8 cellular contexts compared by ENCODE assay signal in the genomic region with DNA sequence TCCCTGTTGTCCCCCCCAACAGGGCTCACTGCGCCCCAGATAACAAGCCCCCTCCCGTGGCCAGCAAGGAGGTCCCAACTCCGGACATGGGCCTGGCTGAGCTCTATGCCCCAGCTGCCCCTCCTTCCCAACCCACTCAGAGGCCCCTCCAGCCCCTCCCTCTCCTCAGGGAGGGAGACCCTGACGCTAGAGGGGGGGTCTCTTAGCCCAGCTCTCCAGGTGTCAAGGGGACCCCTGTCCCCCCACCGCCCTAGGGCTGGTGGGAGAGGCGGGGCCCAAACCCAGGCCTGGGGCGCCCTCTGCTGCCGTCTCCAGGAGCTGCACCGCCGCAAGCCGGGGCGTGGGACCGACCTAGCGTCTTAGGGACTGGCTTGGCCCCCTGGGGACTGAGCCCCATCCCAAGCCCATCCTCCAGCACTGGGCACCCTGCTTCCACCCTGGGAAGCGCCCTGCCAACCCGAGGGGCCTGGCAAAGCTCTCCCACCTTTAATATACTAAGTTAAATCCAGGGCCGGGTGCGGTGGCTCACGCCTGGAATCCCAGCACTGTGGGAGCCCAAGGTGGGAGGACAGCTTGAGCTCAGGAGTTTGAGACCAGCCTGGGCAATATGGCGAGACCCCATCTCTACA. TPM values are rescaled to one million over a fixed set of nuclear protein-coding genes. Genes with fewer than 3 reads are reported as not detected.
DNase-seq lines count a peak whose midpoint lies in the region; ATAC-seq and TF ChIP-seq lines count a peak whose summit lies in the region.

No MANE protein-coding gene starts in this region.

- peaks cover 51% of the 10 kb centered on the region for H3K27me3 ChIP-seq in foreskin keratinocyte

- H3K4me1 ChIP-seq in foreskin keratinocyte = no peaks in the 10 kb centered on the region

- no peak overlapping the region for H3K27ac ChIP-seq in foreskin keratinocyte

- H3K4me3 Mint-ChIP-seq in activated T-cell treated with anti-CD3 and anti-CD28 coated beads, Interleukin-2, amount 50 U/mL, for 72 hours = no peak overlapping the region

- H3K9me3 Mint-ChIP-seq in activated T-cell treated with anti-CD3 and anti-CD28 coated beads, Interleukin-2, amount 50 U/mL, for 72 hours = no peaks in the 10 kb centered on the region

- TF ChIP-seq CTCF in foreskin keratinocyte (conservative IDR thresholded peaks at IDR 0.05) = peak; percentile 86

- ATAC-seq in activated T-cell treated with anti-CD3 and anti-CD28 coated beads, Interleukin-2, amount 50 U/mL, for 72 hours (replicated peaks in 1 of 2) = peak; percentile 65 to 67
- ATAC-seq in foreskin keratinocyte = peak; percentile 19
- no peak for ATAC-seq in GM19455 (IDR thresholded peaks at IDR 0.05; ENCODE audit: unreplicated experiment)

- H3K27ac Mint-ChIP-seq in activated T-cell treated with anti-CD3 and anti-CD28 coated beads, Interleukin-2, amount 50 U/mL, for 72 hours = no peak overlapping the region

- H3K36me3 Mint-ChIP-seq in activated T-cell treated with anti-CD3 and anti-CD28 coated beads, Interleukin-2, amount 50 U/mL, for 72 hours (ENCODE audit: insufficient read depth in 2 of 2) = no peaks in the 10 kb centered on the region

- DNase-seq in DMS 273 (lab: John Stamatoyannopoulos, UW; ENCODE audit: unreplicated experiment) (peak; percentile 76), DMS 273 treated with DMSO at 0.1 percent for 48 hours (lab: John Stamatoyannopoulos, UW) (no peak), NOMO-1 treated with DMSO at 0.1 percent for 48 hours (lab: John Stamatoyannopoulos, UW; ENCODE audit: unreplicated experiment) (peak; percentile 32), foreskin keratinocyte (no peak), retina (peak; percentile 80), SIG-M5 treated with dmso at 0.1 percent for 504 hours (lab: John Stamatoyannopoulos, UW; ENCODE audit: unreplicated experiment) (no peak)
- DNase-seq in activated T-cell treated with anti-CD3 and anti-CD28 coated beads, Interleukin-2, amount 50 U/mL, for 72 hours = peak; percentile 75 to 84

- H3K27me3 Mint-ChIP-seq in activated T-cell treated with anti-CD3 and anti-CD28 coated beads, Interleukin-2, amount 50 U/mL, for 72 hours (ENCODE audit: low read depth) = peaks cover 32% of the 10 kb centered on the region

- H3K4me1 Mint-ChIP-seq in activated T-cell treated with anti-CD3 and anti-CD28 coated beads, Interleukin-2, amount 50 U/mL, for 72 hours (ENCODE audit: low read depth) = peaks cover 17% of the 10 kb centered on the region

RNA-seq across cellular contexts. Expression of gene GRIN3B, which starts 1.4 kb away (rescaled TPM):
- under 1 TPM; 0.10 to 0.35 TPM for total RNA-seq in activated T-cell treated with anti-CD3 and anti-CD28 coated beads, Interleukin-2, amount 50 U/mL, for 72 hours
- total RNA-seq in foreskin keratinocyte = 0.35 and 1.7 TPM in 2 replicates
- polyA plus RNA-seq in foreskin keratinocyte = 0.43 and 1.00 TPM in 2 replicates

RNA-seq across cellular contexts. Expression of gene WDR18, which starts 17.5 kb away (rescaled TPM):
- total RNA-seq in activated T-cell treated with anti-CD3 and anti-CD28 coated beads, Interleukin-2, amount 50 U/mL, for 72 hours = 10 to 100 TPM; 59.6 TPM
- total RNA-seq in foreskin keratinocyte = 75.2 and 75.8 TPM in 2 replicates
- polyA plus RNA-seq in foreskin keratinocyte = 73.9 and 88.5 TPM in 2 replicates

RNA-seq across cellular contexts. Expression of gene TMEM259, which starts 19.3 kb away (rescaled TPM):
- 100 to 1,000 TPM; 125 to 127 TPM for total RNA-seq in activated T-cell treated with anti-CD3 and anti-CD28 coated beads, Interleukin-2, amount 50 U/mL, for 72 hours
- total RNA-seq in foreskin keratinocyte = 81.8 and 89.6 TPM in 2 replicates
- 103 and 113 TPM in 2 replicates for polyA plus RNA-seq in foreskin keratinocyte

RNA-seq across cellular contexts. Expression of gene RNU6-2, which starts 19.7 kb away (rescaled TPM):
- not detected for total RNA-seq in activated T-cell treated with anti-CD3 and anti-CD28 coated beads, Interleukin-2, amount 50 U/mL, for 72 hours
- not detected in 2 replicates for total RNA-seq in foreskin keratinocyte
- not detected in 2 replicates for polyA plus RNA-seq in foreskin keratinocyte

RNA-seq across cellular contexts. Expression of gene CNN2, which starts 24.8 kb away (rescaled TPM):
- total RNA-seq in activated T-cell treated with anti-CD3 and anti-CD28 coated beads, Interleukin-2, amount 50 U/mL, for 72 hours = 100 to 1,000 TPM in 1 of 2 donors, 10 to 100 TPM in 1; 98.9 to 124 TPM
- total RNA-seq in foreskin keratinocyte = 352 and 355 TPM in 2 replicates
- polyA plus RNA-seq in foreskin keratinocyte = 297 and 299 TPM in 2 replicates

Comparison
In these comparisons a context has a peak if more than half of its experiments do, and no peak if none do; other contexts are left out.
1. DNase-seq: peak in DMS 273 (single experiment), NOMO-1 treated with DMSO at 0.1 percent for 48 hours (single experiment), activated T-cell treated with anti-CD3 and anti-CD28 coated beads, Interleukin-2, amount 50 U/mL, for 72 hours (2 of 2) and retina (single experiment); none in DMS 273 treated with DMSO at 0.1 percent for 48 hours (single experiment), foreskin keratinocyte (0 of 2) and SIG-M5 treated with dmso at 0.1 percent for 504 hours (single experiment).